9 cellular contexts compared by ENCODE assay signal in genomic region chr6:41682056-41682477, GRCh38. TPM values are rescaled to one million over a fixed set of nuclear protein-coding genes. Genes with fewer than 3 reads are reported as not detected.
DNase-seq lines count a peak whose midpoint lies in the region; ATAC-seq, FAIRE-seq and TF ChIP-seq lines count a peak whose summit lies in the region.
"Had no signal": no experiment of that assay in that cellular context is flagged by ENCODE, and none has a peak within 500 bp of the region (broad histone marks: within the 10 kb centered on the region; RNA-seq: fewer than 3 reads in every experiment).

No MANE protein-coding gene starts in this region.

- no peak overlapping the region for H3K4me3 ChIP-seq in CD4-positive, CD25-positive, alpha-beta regulatory T cell (ENCODE audit: low read depth, low read length)
- no peak overlapping the region for H3K4me3 ChIP-seq in SU-DHL-6 (ENCODE audit: insufficient read depth, low read length, poor library complexity, severe bottlenecking)

- H3K9me3 ChIP-seq in CD4-positive, CD25-positive, alpha-beta regulatory T cell (ENCODE audit: control insufficient read depth in 2 of 2, low read length in 2 of 2): no peaks in the 10 kb centered on the region
- H3K9me3 ChIP-seq in SU-DHL-6 (ENCODE audit: insufficient read depth, low read length): no peaks in the 10 kb centered on the region

- H2AFZ ChIP-seq in SU-DHL-6 (ENCODE audit: low read depth, low read length, severe bottlenecking): no peak overlapping the region

- H3K4me1 Mint-ChIP-seq in CD4-positive, CD25-positive, alpha-beta regulatory T cell: peaks cover 0 to 17% (median 6%) of the 10 kb centered on the region in 4 donors
- H3K4me1 Mint-ChIP-seq in activated naive CD8-positive, alpha-beta T cell (ENCODE audit: low read depth): peaks cover 4% of the 10 kb centered on the region
- H3K4me1 Mint-ChIP-seq in progenitor cell of endocrine pancreas (ENCODE audit: low read depth): peaks cover 2% of the 10 kb centered on the region

- H3K27ac ChIP-seq in CD4-positive, CD25-positive, alpha-beta regulatory T cell (ENCODE audit: insufficient read depth, low read length, poor library complexity, severe bottlenecking): no peak overlapping the region
- H3K27ac ChIP-seq in SU-DHL-6 (ENCODE audit: low read depth, low read length): no peak overlapping the region

- H3K27ac Mint-ChIP-seq in CD4-positive, CD25-positive, alpha-beta regulatory T cell: peak overlapping the region in 1 of 3 donors; percentile 77
- H3K27ac Mint-ChIP-seq in activated naive CD8-positive, alpha-beta T cell: no peak overlapping the region
- H3K27ac Mint-ChIP-seq in progenitor cell of endocrine pancreas: no peak overlapping the region

- peak; percentile 90 for TF ChIP-seq CTCF in SU-DHL-6 (IDR thresholded peaks at IDR 0.05; ENCODE audit: insufficient read depth, low read length, poor library complexity, severe bottlenecking)
- TF ChIP-seq CTCF in progenitor cell of endocrine pancreas (IDR thresholded peaks at IDR 0.05; ENCODE audit: unreplicated experiment): peak; percentile 88

- no peaks in the 10 kb centered on the region for H3K79me2 ChIP-seq in SU-DHL-6 (ENCODE audit: insufficient read depth, low read length)

- intact Hi-C loops in Right ventricle myocardium superior (cut with DNase I): loop anchor here (2.0 to 10.0 kb wide), 3 partner anchors 79 to 313 kb away; no protein-coding TSS in a partner anchor

- no peak overlapping the region for H3K4me2 ChIP-seq in SU-DHL-6 (ENCODE audit: low read depth, low read length, poor library complexity, severe bottlenecking)

- peaks cover under 1% of the 10 kb centered on the region for H3K36me3 Mint-ChIP-seq in CD4-positive, CD25-positive, alpha-beta regulatory T cell
- no peaks in the 10 kb centered on the region for H3K36me3 Mint-ChIP-seq in activated naive CD8-positive, alpha-beta T cell
- no peaks in the 10 kb centered on the region for H3K36me3 Mint-ChIP-seq in progenitor cell of endocrine pancreas (ENCODE audit: insufficient read depth)
- H3K36me3 Mint-ChIP-seq: IgD-negative memory B cell had no signal

- peaks cover 4% of the 10 kb centered on the region for H3K27me3 Mint-ChIP-seq in CD4-positive, CD25-positive, alpha-beta regulatory T cell
- H3K27me3 Mint-ChIP-seq in activated naive CD8-positive, alpha-beta T cell: peaks cover under 1% of the 10 kb centered on the region
- H3K27me3 Mint-ChIP-seq in progenitor cell of endocrine pancreas: peaks cover 13% of the 10 kb centered on the region

- H3K9me3 Mint-ChIP-seq in CD4-positive, CD25-positive, alpha-beta regulatory T cell: peaks cover 0 to 2% (median 0%) of the 10 kb centered on the region in 7 donors
- H3K9me3 Mint-ChIP-seq in activated naive CD8-positive, alpha-beta T cell (ENCODE audit: low read depth): no peaks in the 10 kb centered on the region
- no peaks in the 10 kb centered on the region for H3K9me3 Mint-ChIP-seq in progenitor cell of endocrine pancreas (ENCODE audit: low read depth)
- H3K9me3 Mint-ChIP-seq: IgD-negative memory B cell had no signal

- peak; percentile 92 for FAIRE-seq in urothelium cell line (lab: Jason Lieb, UNC)

- peaks cover 18% of the 10 kb centered on the region for H3F3A ChIP-seq in SU-DHL-6 (ENCODE audit: insufficient read depth)

- no peak overlapping the region for H3K9ac ChIP-seq in SU-DHL-6 (ENCODE audit: low read length)

- peak overlapping the region in 2 of 4 donors; percentile 4 to 73 for H3K4me3 Mint-ChIP-seq in CD4-positive, CD25-positive, alpha-beta regulatory T cell
- peak overlapping the region; percentile 28 for H3K4me3 Mint-ChIP-seq in activated naive CD8-positive, alpha-beta T cell
- H3K4me3 Mint-ChIP-seq in progenitor cell of endocrine pancreas (ENCODE audit: low read depth): no peak overlapping the region

- peak; percentile 44 to 64 (median 58) for DNase-seq in CD4-positive, CD25-positive, alpha-beta regulatory T cell
- DNase-seq in NCI-H1105 (lab: John Stamatoyannopoulos, UW) (peak; percentile 80), Right ventricle myocardium superior (peak; percentile 93), progenitor cell of endocrine pancreas (ENCODE audit: low spot score, unreplicated experiment) (peak; percentile 90), urothelium cell line (ENCODE audit: low spot score) (peak; percentile 96)

- no peaks in the 10 kb centered on the region; the same call in 1 of the 2 replicates for H4K20me1 ChIP-seq in SU-DHL-6 (ENCODE audit: low read depth, low read length)

- peaks cover 6% of the 10 kb centered on the region for H3K36me3 ChIP-seq in CD4-positive, CD25-positive, alpha-beta regulatory T cell (ENCODE audit: control insufficient read depth, insufficient read depth, low read length)
- H3K36me3 ChIP-seq in SU-DHL-6 (ENCODE audit: low read length): no peaks in the 10 kb centered on the region

- peak; percentile 59 to 75 for ATAC-seq in CD4-positive, CD25-positive, alpha-beta regulatory T cell (ENCODE audit: low read depth in 2 of 2)
- ATAC-seq in GM21576 (IDR thresholded peaks at IDR 0.05; ENCODE audit: unreplicated experiment) (peak; percentile 48), Right ventricle myocardium superior (ENCODE audit: poor library complexity) (peak; percentile 92)

- no peaks in the 10 kb centered on the region for H3K9me2 ChIP-seq in SU-DHL-6 (replicated peaks; ENCODE audit: insufficient read depth, low read length)

- H3K4me1 ChIP-seq in CD4-positive, CD25-positive, alpha-beta regulatory T cell (ENCODE audit: control insufficient read depth, insufficient read depth, low read length, poor library complexity, severe bottlenecking): peaks cover 20% of the 10 kb centered on the region

- no peaks in the 10 kb centered on the region for H3K27me3 ChIP-seq in CD4-positive, CD25-positive, alpha-beta regulatory T cell (ENCODE audit: control insufficient read depth, insufficient read depth, low read length)
- no peaks in the 10 kb centered on the region for H3K27me3 ChIP-seq in SU-DHL-6 (ENCODE audit: low read length)

RNA-seq across cellular contexts. Expression of gene MDFI, which starts 43.8 kb away (rescaled TPM):
- not detected for total RNA-seq in CD4-positive, CD25-positive, alpha-beta regulatory T cell
- polyA plus RNA-seq in CD4-positive, CD25-positive, alpha-beta regulatory T cell: not detected
- total RNA-seq in Right ventricle myocardium superior (1.1 TPM), progenitor cell of endocrine pancreas (48.3 and 59.4 TPM in 2 replicates)
- polyA plus RNA-seq: IgD-negative memory B cell had no signal

RNA-seq across cellular contexts. Expression of gene TFEB, which starts 53.3 kb away (rescaled TPM):
- 26.7 TPM for total RNA-seq in CD4-positive, CD25-positive, alpha-beta regulatory T cell
- 10 to 100 TPM in 1 of 4 donors, 1 to 10 TPM in 3; 8.0 to 11.0 (median 8.7) TPM for polyA plus RNA-seq in CD4-positive, CD25-positive, alpha-beta regulatory T cell
- total RNA-seq in Right ventricle myocardium superior: 40.7 TPM
- total RNA-seq in progenitor cell of endocrine pancreas: 0.48 and 0.55 TPM in 2 replicates

Comparison
In these comparisons a context has a peak if more than half of its experiments do, and no peak if none do; other contexts are left out.
1. RNA of gene MDFI, which starts 43.8 kb away (total RNA-seq): 48.3 to 59.4 TPM in progenitor cell of endocrine pancreas; 1.1 TPM in Right ventricle myocardium superior (single experiment) and not detected in CD4-positive, CD25-positive, alpha-beta regulatory T cell (single experiment); every median in the first group is over 10 times any median in the second.
2. RNA of gene TFEB, which starts 53.3 kb away (total RNA-seq): 40.7 TPM in Right ventricle myocardium superior (single experiment) and 26.7 TPM in CD4-positive, CD25-positive, alpha-beta regulatory T cell (single experiment); 0.48 to 0.55 TPM in progenitor cell of endocrine pancreas; every median in the first group is over 10 times any median in the second.
3. Peak in every context shown above with its lines, with median percentiles within 50 percentile points of each other: ATAC-seq and DNase-seq.